Comparison of ENCODE assay signal across 28 cellular contexts in genomic region chr2:176556383-176556782, GRCh38.
"Had no signal": no experiment of that assay in that cellular context is flagged by ENCODE, and none has a peak within 500 bp of the region (broad histone marks: within the 10 kb centered on the region; RNA-seq: fewer than 3 reads in every experiment).

No MANE protein-coding gene starts in this region.

- H3K4me2 ChIP-seq: smooth muscle cell had no signal

- H3K4me1 ChIP-seq: pancreas had no signal

- DNase-seq: naive thymus-derived CD8-positive, alpha-beta T cell; nephron progenitor cell; nucleus accumbens; pancreas; psoas muscle; right cardiac atrium; right lobe of liver; sigmoid colon; spleen; stimulated activated CD4-positive, alpha-beta T cell treated with anti-CD3 and anti-CD28 coated beads, Interleukin-12 subunit alpha, Interleukin-12 subunit beta, amount 100 ng/mL, for 4 hours; stimulated activated CD4-positive, alpha-beta T cell treated with anti-CD3 and anti-CD28 coated beads, Interleukin-1b, Interleukin-23, amount 100 ng/mL, for 48 hours; stimulated activated CD4-positive, alpha-beta T cell treated with anti-CD3 and anti-CD28 coated beads, Interleukin-4, amount 100 ng/mL, for 1 hour; stimulated activated CD4-positive, alpha-beta T cell treated with anti-CD3 and anti-CD28 coated beads, Interleukin-4, amount 100 ng/mL, for 4 hours; stimulated activated CD8-positive, alpha-beta memory T cell treated with anti-CD3 and anti-CD28 coated beads, Interleukin-4, amount 100 ng/mL, for 48 hours; stimulated activated naive CD4-positive, alpha-beta T cell; stimulated activated naive CD8-positive, alpha-beta T cell treated with anti-CD3 and anti-CD28 coated beads, Interleukin-15, amount 100 ng/mL, for 72 hours; stimulated activated naive CD8-positive, alpha-beta T cell treated with anti-CD3 and anti-CD28 coated beads, Interleukin-15, Interleukin-2, amounts not matched to agents 100 U/mL and 50 U/mL, for 24 hours; substantia nigra; testis; tibial artery; upper lobe of right lung; uterus had no signal

- H3K27ac ChIP-seq: neutrophil, pancreas, psoas muscle, right lobe of liver, sigmoid colon, spleen, suprapubic skin, testis, tibial artery, transverse colon, upper lobe of right lung, uterus had no signal

- ATAC-seq: naive thymus-derived CD8-positive, alpha-beta T cell; natural killer cell treated with Interleukin-12 subunit alpha and Interleukin-12 subunit beta and Interleukin-15 and Interleukin-18, amount 100 ng/mL, for 72 hours; pancreas; psoas muscle; right cardiac atrium; stimulated activated memory B cell treated with anti-CD40 and anti-IgM and Interleukin-4, amounts not matched to agents 10 μg/mL and 1 μg/mL and 100 μg/mL, for 72 hours; stimulated activated naive CD8-positive, alpha-beta T cell treated with anti-CD3 and anti-CD28 coated beads, Interleukin-15, amount 100 ng/mL, for 72 hours; stimulated activated naive CD8-positive, alpha-beta T cell treated with anti-CD3 and anti-CD28 coated beads, Interleukin-15, Interleukin-2, amounts not matched to agents 100 U/mL and 50 U/mL, for 24 hours; upper lobe of right lung had no signal

- H3K36me3 ChIP-seq: neutrophil, pancreas, right lobe of liver, sigmoid colon, spleen, suprapubic skin, tibial artery, transverse colon, upper lobe of right lung, uterus had no signal

- FAIRE-seq: pancreas had no signal

- H3K9me3 ChIP-seq: neutrophil, pancreas, psoas muscle, right lobe of liver, sigmoid colon, spleen, suprapubic skin, testis, tibial artery, transverse colon, upper lobe of right lung, uterus had no signal

- H3K4me3 ChIP-seq: pancreas, psoas muscle, right lobe of liver, sigmoid colon, smooth muscle cell, spleen, suprapubic skin, testis, tibial artery, transverse colon, upper lobe of right lung, uterus had no signal

- H3K27me3 ChIP-seq: right lobe of liver, sigmoid colon, testis, transverse colon, uterus had no signal
